In genomic region chr5:76733049-76733417, GRCh38 we compare ENCODE assay signal across 10 cellular contexts. TPM values are rescaled to one million over a fixed set of nuclear protein-coding genes. Genes with fewer than 3 reads are reported as not detected.
A peak's percentile ranks its signal among the peaks of the same experiment; 100 is the strongest.
DNase-seq lines count a peak whose midpoint lies in the region; ATAC-seq and TF ChIP-seq lines count a peak whose summit lies in the region.
"Had no signal": no experiment of that assay in that cellular context is flagged by ENCODE, and none has a peak within 500 bp of the region (broad histone marks: within the 10 kb centered on the region; RNA-seq: fewer than 3 reads in every experiment).

No MANE protein-coding gene starts in this region.

- no peaks in the 10 kb centered on the region for H3K27me3 Mint-ChIP-seq in activated T-cell treated with anti-CD3 and anti-CD28 coated beads, Interleukin-2, amount 50 U/mL, for 4 hours (ENCODE audit: low read depth)
- peaks cover 13% of the 10 kb centered on the region for H3K27me3 Mint-ChIP-seq in stimulated activated memory B cell treated with anti-CD40 and anti-IgM and Interleukin-4, amounts not matched to agents 10 μg/mL and 1 μg/mL and 100 μg/mL, for 72 hours
- H3K27me3 Mint-ChIP-seq in type B pancreatic cell: no peaks in the 10 kb centered on the region

- DNase-seq in activated gamma-delta T cell treated with Interleukin-2 at 50 U/mL for 16 hours (peak; percentile 61), activated gamma-delta T cell (lab: John Stamatoyannopoulos, UW) (no peak), HEK293T (ENCODE audit: extremely low spot score) (no peak), type B pancreatic cell (ENCODE audit: extremely low spot score, unreplicated experiment) (no peak), germinal center (ENCODE audit: low spot score) (no peak)
- peak; percentile 25 for DNase-seq in activated T-cell treated with anti-CD3 and anti-CD28 coated beads, Interleukin-2, amount 50 U/mL, for 4 hours
- DNase-seq: ACHN, tibial artery had no signal

- POLR2A ChIA-PET in HEK293T (lab: Yijun Ruan, JAX): no interaction called here

- no peak for TF ChIP-seq CTCF in type B pancreatic cell (conservative IDR thresholded peaks at IDR 0.05)

- CTCF ChIA-PET in HEK293T (lab: Yijun Ruan, JAX): no interaction called here

- peak overlapping the region; percentile 3 for H3K27ac Mint-ChIP-seq in stimulated activated memory B cell treated with anti-CD40 and anti-IgM and Interleukin-4, amounts not matched to agents 10 μg/mL and 1 μg/mL and 100 μg/mL, for 72 hours
- H3K27ac Mint-ChIP-seq in type B pancreatic cell: no peak overlapping the region

- H3K4me3 Mint-ChIP-seq in activated T-cell treated with anti-CD3 and anti-CD28 coated beads, Interleukin-2, amount 50 U/mL, for 4 hours: peak overlapping the region; percentile 19
- peak overlapping the region; percentile 60 for H3K4me3 Mint-ChIP-seq in stimulated activated memory B cell treated with anti-CD40 and anti-IgM and Interleukin-4, amounts not matched to agents 10 μg/mL and 1 μg/mL and 100 μg/mL, for 72 hours
- no peak overlapping the region for H3K4me3 Mint-ChIP-seq in type B pancreatic cell

- H3K36me3 Mint-ChIP-seq in activated T-cell treated with anti-CD3 and anti-CD28 coated beads, Interleukin-2, amount 50 U/mL, for 4 hours (ENCODE audit: insufficient read depth): peaks cover 14% of the 10 kb centered on the region
- no peaks in the 10 kb centered on the region for H3K36me3 Mint-ChIP-seq in stimulated activated memory B cell treated with anti-CD40 and anti-IgM and Interleukin-4, amounts not matched to agents 10 μg/mL and 1 μg/mL and 100 μg/mL, for 72 hours
- peaks cover 44% of the 10 kb centered on the region for H3K36me3 Mint-ChIP-seq in type B pancreatic cell

- ATAC-seq in HG03378 (IDR thresholded peaks at IDR 0.05; ENCODE audit: unreplicated experiment): peak; percentile 62
- ATAC-seq in activated T-cell treated with anti-CD3 and anti-CD28 coated beads, Interleukin-2, amount 50 U/mL, for 4 hours: peak; percentile 77 to 92
- peak; percentile 80 for ATAC-seq in stimulated activated memory B cell treated with anti-CD40 and anti-IgM and Interleukin-4, amounts not matched to agents 10 μg/mL and 1 μg/mL and 100 μg/mL, for 72 hours

- H3K9me3 Mint-ChIP-seq in activated T-cell treated with anti-CD3 and anti-CD28 coated beads, Interleukin-2, amount 50 U/mL, for 4 hours: peaks cover 20% of the 10 kb centered on the region
- H3K9me3 Mint-ChIP-seq in stimulated activated memory B cell treated with anti-CD40 and anti-IgM and Interleukin-4, amounts not matched to agents 10 μg/mL and 1 μg/mL and 100 μg/mL, for 72 hours: peaks cover 21% of the 10 kb centered on the region
- peaks cover 9% of the 10 kb centered on the region for H3K9me3 Mint-ChIP-seq in type B pancreatic cell

- peaks cover 31% of the 10 kb centered on the region for H3K4me1 Mint-ChIP-seq in activated T-cell treated with anti-CD3 and anti-CD28 coated beads, Interleukin-2, amount 50 U/mL, for 4 hours (ENCODE audit: low read depth)
- peaks cover 12% of the 10 kb centered on the region for H3K4me1 Mint-ChIP-seq in stimulated activated memory B cell treated with anti-CD40 and anti-IgM and Interleukin-4, amounts not matched to agents 10 μg/mL and 1 μg/mL and 100 μg/mL, for 72 hours
- H3K4me1 Mint-ChIP-seq in type B pancreatic cell (ENCODE audit: unreplicated experiment): peaks cover 9% of the 10 kb centered on the region

TF ChIP-seq in HEK293T, 16 proteins besides CTCF, POLR2A, EP300 and RAD21:
- TF ChIP-seq ELF4 (IDR thresholded peaks at IDR 0.05): no peak
- TF ChIP-seq ARNT (IDR thresholded peaks at IDR 0.05): no peak
- no peak for TF ChIP-seq HDGF (IDR thresholded peaks at IDR 0.05; ENCODE audit: borderline replicate concordance)
- no peak for TF ChIP-seq ZNF384 (IDR thresholded peaks at IDR 0.05)
- no peak for TF ChIP-seq SUZ12 (IDR thresholded peaks at IDR 0.05)

RNA-seq across cellular contexts. Expression of gene F2R, which starts 17.1 kb away (rescaled TPM):
- 1 to 10 TPM; 1.4 to 5.6 (median 4.3) TPM for total RNA-seq in activated T-cell treated with anti-CD3 and anti-CD28 coated beads, Interleukin-2, amount 50 U/mL, for 4 hours
- 8.5 and 20.1 TPM in 2 replicates for total RNA-seq in type B pancreatic cell (ENCODE audit: low replicate concordance)

Comparison
In these comparisons a context has a peak if more than half of its experiments do, and no peak if none do; other contexts are left out.
1. DNase-seq: peak in activated gamma-delta T cell treated with Interleukin-2 at 50 U/mL for 16 hours (single experiment) and activated T-cell treated with anti-CD3 and anti-CD28 coated beads, Interleukin-2, amount 50 U/mL, for 4 hours (single experiment); none in activated gamma-delta T cell (single experiment), HEK293T (single experiment), type B pancreatic cell (single experiment) and germinal center (single experiment).
2. Peak in every context shown above with its lines, with median percentiles within 50 percentile points of each other: ATAC-seq.